27 cellular contexts compared by ENCODE assay signal in genomic region chr15:41550066-41550805, GRCh38. TPM values are rescaled to one million over a fixed set of nuclear protein-coding genes. Genes with fewer than 3 reads are reported as not detected.
"Had no signal": no experiment of that assay in that cellular context is flagged by ENCODE, and none has a peak within 500 bp of the region (broad histone marks: within the 10 kb centered on the region; RNA-seq: fewer than 3 reads in every experiment).

No MANE protein-coding gene starts in this region.

- H3K27ac ChIP-seq: SJCRH30, WERI-Rb-1 had no signal

- H3K9me3 ChIP-seq: SJCRH30, SK-N-SH had no signal

- H3K36me3 Mint-ChIP-seq: activated naive CD4-positive, alpha-beta T cell treated with anti-CD3 and anti-CD28 coated beads, Interleukin-2, amount 10 ng/mL, durations not matched to agents 7 days and 5 days; activated naive CD8-positive, alpha-beta T cell treated with anti-CD3 and anti-CD28 coated beads for 36 hours had no signal

- H3K36me3 ChIP-seq: SJCRH30, WERI-Rb-1 had no signal

- H3K9ac ChIP-seq: SK-N-SH had no signal

- ATAC-seq: activated T-cell treated with anti-CD3 and anti-CD28 coated beads, Interleukin-2, amount 50 U/mL, for 4 hours; activated T-helper 17 cell treated with anti-CD3 and anti-CD28 coated beads, Interleukin-2, amount 50 U/mL, for 72 hours; Panc1; Right ventricle myocardium inferior had no signal

- H3K9me3 Mint-ChIP-seq: activated naive CD4-positive, alpha-beta T cell treated with anti-CD3 and anti-CD28 coated beads, Interleukin-2, amount 10 ng/mL, durations not matched to agents 7 days and 5 days; activated naive CD8-positive, alpha-beta T cell treated with anti-CD3 and anti-CD28 coated beads for 36 hours; activated T-cell treated with anti-CD3 and anti-CD28 coated beads, Interleukin-2, amount 50 U/mL, for 4 hours; activated T-helper 17 cell treated with anti-CD3 and anti-CD28 coated beads, Interleukin-2, amount 50 U/mL, for 72 hours had no signal

- H3K4me3 ChIP-seq: SJCRH30 had no signal

- H3K27ac Mint-ChIP-seq: activated naive CD4-positive, alpha-beta T cell treated with anti-CD3 and anti-CD28 coated beads, Interleukin-2, amount 10 ng/mL, durations not matched to agents 7 days and 5 days; activated naive CD8-positive, alpha-beta T cell treated with anti-CD3 and anti-CD28 coated beads for 36 hours; activated T-helper 17 cell treated with anti-CD3 and anti-CD28 coated beads, Interleukin-2, amount 50 U/mL, for 72 hours had no signal

- H3K27me3 Mint-ChIP-seq: activated naive CD8-positive, alpha-beta T cell treated with anti-CD3 and anti-CD28 coated beads for 36 hours; activated T-helper 17 cell treated with anti-CD3 and anti-CD28 coated beads, Interleukin-2, amount 50 U/mL, for 72 hours had no signal

- H3K4me3 Mint-ChIP-seq: activated naive CD4-positive, alpha-beta T cell treated with anti-CD3 and anti-CD28 coated beads, Interleukin-2, amount 10 ng/mL, durations not matched to agents 7 days and 5 days; activated naive CD8-positive, alpha-beta T cell treated with anti-CD3 and anti-CD28 coated beads for 36 hours; activated T-cell treated with anti-CD3 and anti-CD28 coated beads, Interleukin-2, amount 50 U/mL, for 4 hours; activated T-helper 17 cell treated with anti-CD3 and anti-CD28 coated beads, Interleukin-2, amount 50 U/mL, for 72 hours had no signal

- H3K27me3 ChIP-seq: SJCRH30 had no signal

- DNase-seq: activated CD4-positive, alpha-beta T cell treated with anti-CD3 and anti-CD28 coated beads for 4 hours; activated CD4-positive, alpha-beta T cell treated with anti-CD3 and anti-CD28 coated beads, Interleukin-2, amount 50 U/mL, for 4 hours; activated CD8-positive, alpha-beta memory T cell treated with anti-CD3 and anti-CD28 coated beads for 24 hours; activated gamma-delta T cell treated with Interleukin-2 at 50 U/mL for 16 hours; activated naive CD4-positive, alpha-beta T cell treated with anti-CD3 and anti-CD28 coated beads, Interleukin-2, amount 10 ng/mL, durations not matched to agents 7 days and 5 days; activated naive CD8-positive, alpha-beta T cell treated with anti-CD3 and anti-CD28 coated beads for 36 hours; activated T-cell treated with anti-CD3 and anti-CD28 coated beads, Interleukin-2, amount 50 U/mL, for 4 hours; anterior cingulate cortex; cerebellar nuclear complex; KBM-7; NCI-H1048; NCI-H146; NCI-H187 treated with DMSO at 0.1 percent for 48 hours; NCI-H2171; NCI-H226; NCI-H526; NCI-H82; OCI-M1; RPMI8226; SJCRH30; SK-N-SH; T-helper 1 cell; WERI-Rb-1 had no signal

- H3K4me2 ChIP-seq: SK-N-SH had no signal

RNA-seq across cellular contexts. Expression of gene LTK, which starts 36.6 kb away (rescaled TPM):
- total RNA-seq: M059J had no signal
